ENCODE assay signal across 25 cellular contexts in the genomic region with DNA sequence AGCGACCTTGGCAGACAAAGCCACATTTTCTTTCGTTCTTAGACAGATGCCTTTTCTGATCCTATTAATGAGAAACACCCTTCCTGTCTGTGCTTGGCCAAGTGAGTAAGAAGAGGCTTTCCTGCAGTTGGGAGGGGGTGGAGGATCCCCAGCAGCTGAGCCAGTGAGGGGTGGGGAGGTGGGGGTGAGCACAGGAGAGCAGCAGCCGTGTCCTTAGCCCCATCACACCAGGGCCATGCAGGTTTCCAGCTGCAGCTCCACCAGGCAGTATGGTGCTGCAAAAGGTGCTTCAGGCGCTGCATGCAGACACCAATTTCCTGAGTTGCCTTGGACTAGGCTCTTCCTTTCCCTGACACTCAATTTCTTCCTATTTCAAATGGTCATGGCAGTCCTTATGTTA.
DNase-seq lines count a peak whose midpoint lies in the region; ATAC-seq, FAIRE-seq and TF ChIP-seq lines count a peak whose summit lies in the region.
"Had no signal": no experiment of that assay in that cellular context is flagged by ENCODE, and none has a peak within 500 bp of the region (broad histone marks: within the 10 kb centered on the region; RNA-seq: fewer than 3 reads in every experiment).

No MANE protein-coding gene starts in this region.

- H3K27me3 ChIP-seq in GM06990 (replicated peaks; ENCODE audit: control insufficient read depth, insufficient read depth, low read length) (no peaks in the 10 kb centered on the region), breast epithelium (no peaks in the 10 kb centered on the region)
- H3K27me3 ChIP-seq: brain microvascular endothelial cell, uterus had no signal

- no peak overlapping the region for H3K27ac ChIP-seq in breast epithelium
- H3K27ac ChIP-seq: brain microvascular endothelial cell, uterus had no signal

- no peak overlapping the region for H3K4me3 Mint-ChIP-seq in activated CD4-positive, alpha-beta memory T cell treated with anti-CD3 and anti-CD28 coated beads, Interleukin-2, amount 10 ng/mL, durations not matched to agents 7 days and 5 days
- H3K4me3 Mint-ChIP-seq in chondrocyte (ENCODE audit: unreplicated experiment) = no peak overlapping the region
- H3K4me3 Mint-ChIP-seq: CD14-positive monocyte, T-cell had no signal

- no peaks in the 10 kb centered on the region for H3K9me3 Mint-ChIP-seq in activated CD4-positive, alpha-beta memory T cell treated with anti-CD3 and anti-CD28 coated beads, Interleukin-2, amount 10 ng/mL, durations not matched to agents 7 days and 5 days
- peaks cover 2% of the 10 kb centered on the region for H3K9me3 Mint-ChIP-seq in chondrocyte (ENCODE audit: low read depth)
- H3K9me3 Mint-ChIP-seq: IgD-negative memory B cell, T-cell had no signal

- H3K36me3 ChIP-seq in GM06990 (ENCODE audit: control insufficient read depth, insufficient read depth, low read length) (no peaks in the 10 kb centered on the region), breast epithelium (no peaks in the 10 kb centered on the region)
- H3K36me3 ChIP-seq: brain microvascular endothelial cell, uterus had no signal

- H3K4me1 Mint-ChIP-seq in activated CD4-positive, alpha-beta memory T cell treated with anti-CD3 and anti-CD28 coated beads, Interleukin-2, amount 10 ng/mL, durations not matched to agents 7 days and 5 days = no peaks in the 10 kb centered on the region
- peaks cover 27% of the 10 kb centered on the region for H3K4me1 Mint-ChIP-seq in chondrocyte (ENCODE audit: low read depth)

- no peak overlapping the region for H3K27ac Mint-ChIP-seq in activated CD4-positive, alpha-beta memory T cell treated with anti-CD3 and anti-CD28 coated beads, Interleukin-2, amount 10 ng/mL, durations not matched to agents 7 days and 5 days
- H3K27ac Mint-ChIP-seq in chondrocyte (ENCODE audit: unreplicated experiment) = no peak overlapping the region
- H3K27ac Mint-ChIP-seq: IgD-negative memory B cell, T-cell had no signal

- intact Hi-C loops in breast epithelium (cut with DNase I; ENCODE audit: low total_unique reads) = no loop called here

- no peak overlapping the region for H3K4me3 ChIP-seq in GM06990 (replicated peaks; ENCODE audit: low read depth, low read length)
- H3K4me3 ChIP-seq in breast epithelium = no peak overlapping the region
- H3K4me3 ChIP-seq: uterus had no signal

- no peak for TF ChIP-seq POLR2A in breast epithelium (IDR thresholded peaks at IDR 0.05)

- ATAC-seq in HG02759 (IDR thresholded peaks at IDR 0.05; ENCODE audit: unreplicated experiment) (peak; percentile 75), HG03039 (IDR thresholded peaks at IDR 0.05; ENCODE audit: unreplicated experiment) (no peak)
- ATAC-seq: Right ventricle myocardium inferior, T-cell had no signal

- H3K27me3 Mint-ChIP-seq in activated CD4-positive, alpha-beta memory T cell treated with anti-CD3 and anti-CD28 coated beads, Interleukin-2, amount 10 ng/mL, durations not matched to agents 7 days and 5 days = peaks cover 22% of the 10 kb centered on the region
- H3K27me3 Mint-ChIP-seq in chondrocyte (ENCODE audit: low read depth) = no peaks in the 10 kb centered on the region

- H3K4me1 ChIP-seq in breast epithelium = no peaks in the 10 kb centered on the region
- H3K4me1 ChIP-seq: uterus had no signal

- H3K9me3 ChIP-seq in breast epithelium = no peaks in the 10 kb centered on the region
- H3K9me3 ChIP-seq: uterus had no signal

- H3K36me3 Mint-ChIP-seq in activated CD4-positive, alpha-beta memory T cell treated with anti-CD3 and anti-CD28 coated beads, Interleukin-2, amount 10 ng/mL, durations not matched to agents 7 days and 5 days (ENCODE audit: low read depth) = no peaks in the 10 kb centered on the region
- H3K36me3 Mint-ChIP-seq in chondrocyte (ENCODE audit: low read depth) = no peaks in the 10 kb centered on the region
- H3K36me3 Mint-ChIP-seq: CD14-positive monocyte, IgD-negative memory B cell, T-cell had no signal

- FAIRE-seq in GM19239 (lab: Jason Lieb, UNC) = peak; percentile 33
- FAIRE-seq: kidney had no signal

- TF ChIP-seq CTCF in GM06990 (IDR thresholded peaks at IDR 0.05; ENCODE audit: insufficient read depth, low read length, poor library complexity, severe bottlenecking) (no peak), breast epithelium (IDR thresholded peaks at IDR 0.05) (no peak), chondrocyte (IDR thresholded peaks at IDR 0.05) (no peak)

- POLR2A ChIA-PET in activated CD4-positive, alpha-beta memory T cell treated with anti-CD3 and anti-CD28 coated beads, Interleukin-2, amount 10 ng/mL, durations not matched to agents 7 days and 5 days (lab: Charles Lee) = no interaction called here

- DNase-seq in GM06990 (ENCODE audit: extremely low read depth, insufficient read length) (peak; percentile 55), GM19239 (ENCODE audit: insufficient read length, low spot score) (peak; percentile 19), RKO (ENCODE audit: low spot score) (peak; percentile 18), breast epithelium (ENCODE audit: low spot score in 2 of 2) (no peak), chondrocyte (ENCODE audit: low spot score) (no peak)
- no peak for DNase-seq in activated CD4-positive, alpha-beta memory T cell treated with anti-CD3 and anti-CD28 coated beads, Interleukin-2, amount 10 ng/mL, durations not matched to agents 7 days and 5 days
- DNase-seq: activated CD4-positive, alpha-beta T cell treated with anti-CD3 and anti-CD28 coated beads for 48 hours; activated effector memory CD4-positive, alpha-beta T cell treated with Interleukin-2 at 50 U/mL for 16 hours; brain microvascular endothelial cell; cortex of kidney; foreskin melanocyte; GDM1; kidney; NCI-H187 treated with DMSO at 0.1 percent for 48 hours; occipital lobe; retina; stimulated activated CD4-positive, alpha-beta T cell treated with anti-CD3 and anti-CD28 coated beads, Interleukin-12 subunit alpha, Interleukin-12 subunit beta, amount 100 ng/mL, for 4 hours; stimulated activated CD8-positive, alpha-beta memory T cell treated with anti-CD3 and anti-CD28 coated beads, Interleukin-4, amount 100 ng/mL, for 48 hours; T-cell; uterus had no signal

- CTCF ChIA-PET in activated CD4-positive, alpha-beta memory T cell treated with anti-CD3 and anti-CD28 coated beads, Interleukin-2, amount 10 ng/mL, durations not matched to agents 7 days and 5 days (lab: Charles Lee) = no interaction called here

Comparison
In these comparisons a context has a peak if more than half of its experiments do, and no peak if none do; other contexts are left out.
1. DNase-seq: peak in GM06990 (single experiment), GM19239 (single experiment) and RKO (single experiment); none in breast epithelium (0 of 2), activated CD4-positive, alpha-beta memory T cell treated with anti-CD3 and anti-CD28 coated beads, Interleukin-2, amount 10 ng/mL, durations not matched to agents 7 days and 5 days (single experiment) and chondrocyte (single experiment).